In the genomic region with DNA sequence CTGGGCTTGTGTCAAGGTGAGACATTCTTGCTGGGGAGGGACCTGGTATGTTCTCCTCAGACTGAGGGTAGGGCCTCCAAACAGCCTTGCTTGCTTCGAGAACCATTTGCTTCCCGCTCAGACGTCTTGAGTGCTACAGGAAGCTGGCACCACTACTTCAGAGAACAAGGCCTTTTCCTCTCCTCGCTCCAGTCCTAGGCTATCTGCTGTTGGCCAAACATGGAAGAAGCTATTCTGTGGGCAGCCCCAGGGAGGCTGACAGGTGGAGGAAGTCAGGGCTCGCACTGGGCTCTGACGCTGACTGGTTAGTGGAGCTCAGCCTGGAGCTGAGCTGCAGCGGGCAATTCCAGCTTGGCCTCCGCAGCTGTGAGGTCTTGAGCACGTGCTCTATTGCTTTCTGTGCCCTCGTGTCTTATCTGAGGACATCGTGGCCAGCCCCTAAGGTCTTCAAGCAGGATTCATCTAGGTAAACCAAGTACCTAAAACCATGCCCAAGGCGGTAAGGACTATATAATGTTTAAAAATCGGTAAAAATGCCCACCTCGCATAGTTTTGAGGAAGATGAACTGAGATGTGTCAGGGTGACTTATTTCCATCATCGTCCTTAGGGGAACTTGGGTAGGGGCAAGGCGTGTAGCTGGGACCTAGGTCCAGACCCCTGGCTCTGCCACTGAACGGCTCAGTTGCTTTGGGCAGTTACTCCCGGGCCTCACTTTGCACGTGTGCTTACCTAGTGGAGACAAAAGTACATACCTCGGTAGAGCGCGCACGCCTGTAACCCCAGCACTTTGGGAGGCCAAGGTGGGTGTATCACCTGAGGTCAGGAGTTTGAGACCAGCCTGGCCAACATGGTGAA, we compare ENCODE assay signal across 8 cellular contexts. TPM values are rescaled to one million over a fixed set of nuclear protein-coding genes. Genes with fewer than 3 reads are reported as not detected.
A peak's percentile ranks its signal among the peaks of the same experiment; 100 is the strongest.
DNase-seq lines count a peak whose midpoint lies in the region; ATAC-seq and TF ChIP-seq lines count a peak whose summit lies in the region.

No MANE protein-coding gene starts in this region.

- ATAC-seq in CD4-positive, CD25-positive, alpha-beta regulatory T cell (ENCODE audit: low read depth in 2 of 2) = no peak
- ATAC-seq in HCT116 = peak; percentile 7
- peak; percentile 3 for ATAC-seq in WTC11
- ATAC-seq in GM21723 (IDR thresholded peaks at IDR 0.05; ENCODE audit: unreplicated experiment) = no peak
- no peak for ATAC-seq in activated CD4-positive, CD25-positive, alpha-beta regulatory T cell treated with anti-CD3 and anti-CD28 coated beads, Interleukin-2, amount 50 U/mL, for 24 hours

- H3K79me2 ChIP-seq in HCT116 (ENCODE audit: insufficient read depth, low read length) = peaks cover 38% of the 10 kb centered on the region

- no peaks in the 10 kb centered on the region for H3K9me2 ChIP-seq in HCT116 (ENCODE audit: insufficient read depth)

- CTCF ChIA-PET in HCT116 (lab: Charles Lee) (interaction anchor here (1.0 to 2.6 kb wide), 12 partner anchors 9 to 213 kb away, joined by 3 to 13 read pairs (median 4); partner anchors contain the start of gene NOP2), WTC11 (lab: Charles Lee) (interaction anchor here (0.6 to 7.1 kb wide), 28 partner anchors 15 to 334 kb away, joined by 3 to 195 read pairs (median 5); partner anchors contain the start of genes CDCA3, IFFO1, NOP2 and SPSB2)

- no peak overlapping the region for H3K4me3 ChIP-seq in CD4-positive, CD25-positive, alpha-beta regulatory T cell (ENCODE audit: low read depth, low read length)
- H3K4me3 ChIP-seq in HCT116 (replicated peaks in 1 of 2; ENCODE audit: low read depth in 1 of 2, low read length in 2 of 2) = no peak overlapping the region

- H2AFZ ChIP-seq in HCT116 (ENCODE audit: low read depth, low read length, poor library complexity, severe bottlenecking) = no peak overlapping the region

- TF ChIP-seq CTCF in HCT116 (IDR thresholded peaks at IDR 0.05 in 2 of 3, conservative IDR thresholded peaks at IDR 0.05 in 1 of 3; ENCODE audit: borderline replicate concordance in 1 of 3, insufficient read depth in 1 of 3, low read depth in 2 of 3, low read length in 2 of 3) (no peak), WTC11 (IDR thresholded peaks at IDR 0.05) (no peak), GM13976 (IDR thresholded peaks at IDR 0.05; ENCODE audit: borderline replicate concordance, control extremely low read depth, extremely low read depth, insufficient read depth, missing control alignments) (no peak)

- BruUV-seq in HCT116 (replicated peaks; lab: Mats Ljungman, UMichigan) = no TSS peak

- TF ChIP-seq POLR2A in HCT116 (IDR thresholded peaks at IDR 0.05; ENCODE audit: borderline replicate concordance, extremely low read depth, insufficient read depth, insufficient read length) = peak; percentile 62

- peak overlapping the region; percentile 98 for H3K9ac ChIP-seq in HCT116 (ENCODE audit: low read length)

- peak overlapping the region in 1 of 4 donors; percentile 93 for H3K4me3 Mint-ChIP-seq in CD4-positive, CD25-positive, alpha-beta regulatory T cell
- H3K4me3 Mint-ChIP-seq in WTC11 = no peak overlapping the region

- TF ChIP-seq RAD21 in HCT116 (IDR thresholded peaks at IDR 0.05; ENCODE audit: low read depth) = no peak

- peaks cover 68% of the 10 kb centered on the region for H3K4me1 ChIP-seq in CD4-positive, CD25-positive, alpha-beta regulatory T cell (ENCODE audit: control insufficient read depth, insufficient read depth, low read length, poor library complexity, severe bottlenecking)
- peaks cover 20 to 69% of the 10 kb centered on the region in 2 experiments for H3K4me1 ChIP-seq in HCT116 (ENCODE audit: control insufficient read depth in 1 of 2, insufficient read depth in 2 of 2, low read length in 2 of 2)

- H3K4me1 Mint-ChIP-seq in CD4-positive, CD25-positive, alpha-beta regulatory T cell = peaks cover 10 to 74% (median 28%) of the 10 kb centered on the region in 4 donors
- peaks cover 44% of the 10 kb centered on the region for H3K4me1 Mint-ChIP-seq in WTC11

- POLR2A ChIA-PET in HCT116 (lab: Charles Lee) = interaction anchor here (0.7 to 7.0 kb wide), 10 partner anchors 10 to 195 kb away, joined by 3 to 84 read pairs (median 3); partner anchors contain the start of genes NOP2 and VAMP1
- POLR2A ChIA-PET in WTC11 (lab: Charles Lee) = interaction anchor here (0.7 to 1.4 kb wide), 5 partner anchors 15 to 387 kb away, joined by 3 to 4 read pairs (median 3); partner anchors contain the start of genes VAMP1 and ZNF384

- no peaks in the 10 kb centered on the region for H3K27me3 ChIP-seq in CD4-positive, CD25-positive, alpha-beta regulatory T cell (ENCODE audit: control insufficient read depth, insufficient read depth, low read length)
- no peaks in the 10 kb centered on the region for H3K27me3 ChIP-seq in HCT116 (ENCODE audit: insufficient read depth, low read length)

- peaks cover 23% of the 10 kb centered on the region; the same call in 1 of the 2 replicates for H4K20me1 ChIP-seq in HCT116 (ENCODE audit: insufficient read depth)

- peak overlapping the region; percentile 42 to 97 (median 74) for H3K27ac Mint-ChIP-seq in CD4-positive, CD25-positive, alpha-beta regulatory T cell
- H3K27ac Mint-ChIP-seq in WTC11 = peak overlapping the region; percentile 90

- H3K9me3 Mint-ChIP-seq in CD4-positive, CD25-positive, alpha-beta regulatory T cell = no peaks in the 10 kb centered on the region
- no peaks in the 10 kb centered on the region for H3K9me3 Mint-ChIP-seq in WTC11

- in situ Hi-C loops in GM13976 (cut with MboI; ENCODE audit: low sequenced_read_pairs, unreplicated experiment) = no loop called here

- peak overlapping the region; percentile 13; the same call in 1 of the 2 replicates for H3K4me2 ChIP-seq in HCT116 (ENCODE audit: low read length)

- intact Hi-C loops in HCT116 (cut with micrococcal nuclease) = loop anchor here (1.0 to 10.0 kb wide), 2 partner anchors 115 to 204 kb away; no protein-coding TSS in a partner anchor

- peak in 1 of 3 donors; percentile 20 for DNase-seq in CD4-positive, CD25-positive, alpha-beta regulatory T cell
- DNase-seq in HCT116 (ENCODE audit: low read depth, low spot score) = no peak
- DNase-seq in WTC11 (ENCODE audit: low spot score) = no peak
- DNase-seq in islet precursor cell = peak; percentile 74
- DNase-seq in GM13976 (ENCODE audit: low spot score) = no peak
- no peak for DNase-seq in inferior parietal cortex (ENCODE audit: extremely low spot score)

- peaks cover 22% of the 10 kb centered on the region for H3K36me3 ChIP-seq in CD4-positive, CD25-positive, alpha-beta regulatory T cell (ENCODE audit: control insufficient read depth, insufficient read depth, low read length)
- H3K36me3 ChIP-seq in HCT116 (ENCODE audit: control insufficient read depth in 1 of 2, insufficient read depth in 2 of 2, low read length in 2 of 2) = peaks cover 20 to 35% of the 10 kb centered on the region in 2 experiments; a peak in 3 of 4 replicates

- peaks cover 10% of the 10 kb centered on the region for H3K36me3 Mint-ChIP-seq in CD4-positive, CD25-positive, alpha-beta regulatory T cell
- H3K36me3 Mint-ChIP-seq in WTC11 = peaks cover 50% of the 10 kb centered on the region

- RAD21 ChIA-PET in HCT116 (lab: Charles Lee; ENCODE audit: low non-redundant PET in 1 of 2, low total read pairs in 2 of 2, uncharacterized antibody in 2 of 2, unreplicated experiment in 2 of 2) = no interaction called here

- H3K27me3 Mint-ChIP-seq in CD4-positive, CD25-positive, alpha-beta regulatory T cell = peaks cover 14% of the 10 kb centered on the region
- H3K27me3 Mint-ChIP-seq in WTC11 (ENCODE audit: low read depth) = no peaks in the 10 kb centered on the region

- H3K9me3 ChIP-seq in CD4-positive, CD25-positive, alpha-beta regulatory T cell (ENCODE audit: control insufficient read depth in 2 of 2, low read length in 2 of 2) = no peaks in the 10 kb centered on the region
- H3K9me3 ChIP-seq in HCT116 (ENCODE audit: control insufficient read depth in 1 of 2, insufficient read depth in 1 of 2, low read depth in 1 of 2, low read length in 2 of 2) = no peaks in the 10 kb centered on the region

- H3K27ac ChIP-seq in CD4-positive, CD25-positive, alpha-beta regulatory T cell (ENCODE audit: insufficient read depth, low read length, poor library complexity, severe bottlenecking) = peak overlapping the region; percentile 94
- H3K27ac ChIP-seq in HCT116 (ENCODE audit: low read depth, low read length) = peak overlapping the region; percentile 84

TF ChIP-seq in HCT116, 20 proteins besides CTCF, POLR2A, EP300 and RAD21:
- TF ChIP-seq JUND (IDR thresholded peaks at IDR 0.05) (no peak), POLR2AphosphoS5 (IDR thresholded peaks at IDR 0.05; ENCODE audit: low read depth, low read length) (peak; percentile 39; the same call in 1 of the 2 replicates)

RNA-seq across cellular contexts. Expression of gene GAPDH, which starts 4.3 kb away (rescaled TPM):
- total RNA-seq in CD4-positive, CD25-positive, alpha-beta regulatory T cell = 669 TPM
- 1,000 to 10,000 TPM; 1,962 to 2,973 (median 2,405) TPM for polyA plus RNA-seq in CD4-positive, CD25-positive, alpha-beta regulatory T cell
- total RNA-seq in HCT116 (2021; ENCODE audit: unreplicated experiment) (5,901 TPM), WTC11 (2021) (4,276 to 4,694 TPM (median 4,682 TPM) in 3 replicates)
- polyA plus RNA-seq in HCT116 (2012) = 15,831 and 17,614 TPM in 2 replicates

RNA-seq across cellular contexts. Expression of gene IFFO1, which starts 17.2 kb away (rescaled TPM):
- 46.6 TPM for total RNA-seq in CD4-positive, CD25-positive, alpha-beta regulatory T cell
- polyA plus RNA-seq in CD4-positive, CD25-positive, alpha-beta regulatory T cell = 10 to 100 TPM in 1 of 4 donors, 1 to 10 TPM in 3; 5.6 to 10.4 (median 8.3) TPM
- total RNA-seq in HCT116 (2021; ENCODE audit: unreplicated experiment) (0.34 TPM), WTC11 (2021) (14.1 to 15.4 TPM (median 14.5 TPM) in 3 replicates)
- polyA plus RNA-seq in HCT116 (2012) = 0.14 and 0.17 TPM in 2 replicates

RNA-seq across cellular contexts. Expression of gene NOP2, which starts 29.4 kb away (rescaled TPM):
- total RNA-seq in CD4-positive, CD25-positive, alpha-beta regulatory T cell = 77.5 TPM
- 10 to 100 TPM; 13.2 to 34.0 (median 22.5) TPM for polyA plus RNA-seq in CD4-positive, CD25-positive, alpha-beta regulatory T cell
- total RNA-seq in HCT116 (2021; ENCODE audit: unreplicated experiment) (108 TPM), WTC11 (2021) (68.4 to 79.4 TPM (median 72.4 TPM) in 3 replicates)
- 72.5 and 78.0 TPM in 2 replicates for polyA plus RNA-seq in HCT116 (2012)

RNA-seq across cellular contexts. Expression of gene NCAPD2, which starts 44.7 kb away (rescaled TPM):
- 32.8 TPM for total RNA-seq in CD4-positive, CD25-positive, alpha-beta regulatory T cell
- polyA plus RNA-seq in CD4-positive, CD25-positive, alpha-beta regulatory T cell = 10 to 100 TPM; 21.5 to 29.1 (median 26.3) TPM
- total RNA-seq in HCT116 (2021; ENCODE audit: unreplicated experiment) = 177 TPM
- 145 and 172 TPM in 2 replicates for polyA plus RNA-seq in HCT116 (2012)
- total RNA-seq in WTC11 (2021) = 131 to 141 TPM (median 133 TPM) in 3 replicates

RNA-seq across cellular contexts. Expression of gene MRPL51, which starts 45.6 kb away (rescaled TPM):
- total RNA-seq in CD4-positive, CD25-positive, alpha-beta regulatory T cell = 40.5 TPM
- polyA plus RNA-seq in CD4-positive, CD25-positive, alpha-beta regulatory T cell = 100 to 1,000 TPM; 243 to 372 (median 253) TPM
- total RNA-seq in HCT116 (2021; ENCODE audit: unreplicated experiment) (265 TPM), WTC11 (2021) (285 to 290 TPM (median 288 TPM) in 3 replicates)
- 104 and 152 TPM in 2 replicates for polyA plus RNA-seq in HCT116 (2012)

Comparison
In these comparisons a context has a peak if more than half of its experiments do, and no peak if none do; other contexts are left out.
1. ATAC-seq: peak in HCT116 (single experiment) and WTC11 (single experiment); none in CD4-positive, CD25-positive, alpha-beta regulatory T cell (0 of 2), GM21723 (single experiment) and activated CD4-positive, CD25-positive, alpha-beta regulatory T cell treated with anti-CD3 and anti-CD28 coated beads, Interleukin-2, amount 50 U/mL, for 24 hours (0 of 2).
2. RNA of gene IFFO1, which starts 17.2 kb away (total RNA-seq): 46.6 TPM in CD4-positive, CD25-positive, alpha-beta regulatory T cell (single experiment) and 14.1 to 15.4 TPM in WTC11; 0.34 TPM in HCT116 (single experiment); every median in the first group is over 10 times any median in the second.